In the genomic region with DNA sequence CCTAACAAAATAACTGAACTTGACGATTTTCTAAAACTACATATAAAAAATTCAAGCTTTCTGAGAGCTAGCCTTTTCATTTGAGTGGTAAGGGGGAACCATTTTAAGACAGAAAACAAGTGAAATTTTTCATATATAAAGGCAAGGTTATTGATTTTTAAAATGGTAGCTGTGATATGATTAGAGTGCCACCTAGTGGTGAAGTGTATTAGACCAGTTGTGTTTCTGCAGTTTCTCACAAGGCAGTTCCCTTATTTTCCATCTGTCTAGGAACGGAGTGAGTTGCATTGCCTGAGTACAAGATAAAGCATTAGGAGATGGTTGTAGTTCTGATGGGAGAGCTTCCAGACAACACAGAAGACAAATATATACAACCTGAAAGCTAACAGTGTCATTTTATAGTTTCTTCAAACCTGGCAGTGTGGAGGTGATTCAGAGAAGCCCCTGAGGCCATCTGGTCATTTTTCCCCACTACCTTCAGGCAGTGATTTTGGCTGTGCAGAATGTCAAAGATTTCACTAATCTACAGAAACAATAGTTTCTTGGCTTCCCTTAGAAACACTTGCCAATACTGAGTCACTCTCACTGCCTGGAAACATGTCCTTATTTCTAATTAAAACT, we compare ENCODE assay signal across 8 cellular contexts.
DNase-seq lines count a peak whose midpoint lies in the region; ATAC-seq and TF ChIP-seq lines count a peak whose summit lies in the region.

No MANE protein-coding gene starts in this region.

- no peak for TF ChIP-seq EP300 in suprapubic skin (IDR thresholded peaks at IDR 0.05)

- H3K4me3 ChIP-seq in suprapubic skin = no peak overlapping the region

- H3K27ac ChIP-seq in suprapubic skin = no peak overlapping the region

- H3K4me1 ChIP-seq in suprapubic skin = no peaks in the 10 kb centered on the region

- TF ChIP-seq CTCF in suprapubic skin (IDR thresholded peaks at IDR 0.05) = peak; percentile 60 to 66

- WGBS in suprapubic skin = 16% methylated on average over 2 of the region's 2 CpGs

- H3K9me3 ChIP-seq in suprapubic skin = no peaks in the 10 kb centered on the region

- TF ChIP-seq POLR2A in suprapubic skin (IDR thresholded peaks at IDR 0.05) = no peak

- H3K27me3 ChIP-seq in suprapubic skin = no peaks in the 10 kb centered on the region

- DNase-seq in AML-193 (lab: John Stamatoyannopoulos, UW) (peak; percentile 29 to 61), NCI-H345 (lab: John Stamatoyannopoulos, UW) (peak; percentile 59), amniotic epithelial cell (ENCODE audit: low read depth) (peak; percentile 72), iPS-NIHi7 (ENCODE audit: extremely low spot score) (peak; percentile 49), suprapubic skin (ENCODE audit: low spot score in 2 of 2) (no peak)
- DNase-seq in activated CD4-positive, alpha-beta T cell treated with anti-CD3 and anti-CD28 coated beads, Interleukin-2, amount 50 U/mL, for 4 hours = no peak

- ATAC-seq in GM18511 (IDR thresholded peaks at IDR 0.05; ENCODE audit: unreplicated experiment) (peak; percentile 84), HG03139 (IDR thresholded peaks at IDR 0.05; ENCODE audit: unreplicated experiment) (peak; percentile 61)

- no peaks in the 10 kb centered on the region for H3K36me3 ChIP-seq in suprapubic skin

Comparison
In these comparisons a context has a peak if more than half of its experiments do, and no peak if none do; other contexts are left out.
1. DNase-seq: peak in AML-193 (2 of 2), NCI-H345 (single experiment), amniotic epithelial cell (single experiment) and iPS-NIHi7 (single experiment); none in suprapubic skin (0 of 2) and activated CD4-positive, alpha-beta T cell treated with anti-CD3 and anti-CD28 coated beads, Interleukin-2, amount 50 U/mL, for 4 hours (0 of 2).